In genomic region chrX:153967536-153968214, GRCh38 we compare ENCODE assay signal across 8 cellular contexts. TPM values are rescaled to one million over a fixed set of nuclear protein-coding genes. Genes with fewer than 3 reads are reported as not detected.
A peak's percentile ranks its signal among the peaks of the same experiment; 100 is the strongest.
DNase-seq lines count a peak whose midpoint lies in the region; ATAC-seq and TF ChIP-seq lines count a peak whose summit lies in the region.

No MANE protein-coding gene starts in this region.

- 63% methylated on average over 13 of the region's 16 CpGs; no CpG with 5 or more reads in 1 of the 2 donors for WGBS in gastroesophageal sphincter (ENCODE audit: low coverage in 1 of 2), 2 donors

- H3K4me3 Mint-ChIP-seq in T-helper 2 cell treated with Interferon-gamma antibody and Interleukin-4, amounts not matched to agents 5 μg/mL and 100 μg/mL, for 36 hours = peak overlapping the region; percentile 100

- ATAC-seq in gastroesophageal sphincter (no peak), HG03280 (IDR thresholded peaks at IDR 0.05; ENCODE audit: unreplicated experiment) (no peak), GM18517 (IDR thresholded peaks at IDR 0.05; ENCODE audit: unreplicated experiment) (no peak)

- peak overlapping the region; percentile 90 for H3K27ac Mint-ChIP-seq in T-helper 2 cell treated with Interferon-gamma antibody and Interleukin-4, amounts not matched to agents 5 μg/mL and 100 μg/mL, for 36 hours

- H3K4me1 Mint-ChIP-seq in T-helper 2 cell treated with Interferon-gamma antibody and Interleukin-4, amounts not matched to agents 5 μg/mL and 100 μg/mL, for 36 hours (ENCODE audit: low read depth) = peaks cover 15% of the 10 kb centered on the region

- H3K27me3 Mint-ChIP-seq in T-helper 2 cell treated with Interferon-gamma antibody and Interleukin-4, amounts not matched to agents 5 μg/mL and 100 μg/mL, for 36 hours (ENCODE audit: low read depth) = no peaks in the 10 kb centered on the region

- no peaks in the 10 kb centered on the region for H3K9me3 Mint-ChIP-seq in T-helper 2 cell treated with Interferon-gamma antibody and Interleukin-4, amounts not matched to agents 5 μg/mL and 100 μg/mL, for 36 hours

- no peak for TF ChIP-seq EP300 in gastroesophageal sphincter (IDR thresholded peaks at IDR 0.05)

- H3K27ac ChIP-seq in gastroesophageal sphincter = peak overlapping the region in 3 of 4 donors; percentile 97 to 99 (median 99)
- peak overlapping the region; percentile 98 for H3K27ac ChIP-seq in substantia nigra (ENCODE audit: low read depth, low read length, poor library complexity, severe bottlenecking)

- H3K27me3 ChIP-seq in gastroesophageal sphincter = no peaks in the 10 kb centered on the region

- H3K4me3 ChIP-seq in gastroesophageal sphincter = peak overlapping the region in 1 of 2 donors; percentile 76

- H3K4me1 ChIP-seq in gastroesophageal sphincter = peaks cover 2 to 58% (median 34%) of the 10 kb centered on the region in 3 donors

- TF ChIP-seq CTCF in gastroesophageal sphincter (IDR thresholded peaks at IDR 0.05) = no peak

- H3K36me3 ChIP-seq in gastroesophageal sphincter = peaks cover 0 to 17% of the 10 kb centered on the region in 2 donors

- H3K36me3 Mint-ChIP-seq in T-helper 2 cell treated with Interferon-gamma antibody and Interleukin-4, amounts not matched to agents 5 μg/mL and 100 μg/mL, for 36 hours (ENCODE audit: low read depth) = peaks cover 29% of the 10 kb centered on the region

- H3K9me3 ChIP-seq in gastroesophageal sphincter = no peaks in the 10 kb centered on the region

- peak; percentile 49 for DNase-seq in activated CD4-positive, alpha-beta T cell treated with anti-CD3 and anti-CD28 coated beads for 48 hours
- DNase-seq in activated CD4-positive, alpha-beta T cell treated with anti-CD3 and anti-CD28 coated beads for 1 hour = no peak
- DNase-seq in T-helper 2 cell treated with Interferon-gamma antibody and Interleukin-4, amounts not matched to agents 5 μg/mL and 100 μg/mL, for 36 hours (ENCODE audit: low spot score) = no peak
- DNase-seq in substantia nigra (lab: John Stamatoyannopoulos, UW) = no peak
- DNase-seq in NCI-H1436 treated with DMSO at 0.1 percent for 48 hours (lab: John Stamatoyannopoulos, UW) = no peak

- no peak for TF ChIP-seq POLR2A in gastroesophageal sphincter (IDR thresholded peaks at IDR 0.05)

RNA-seq across cellular contexts. Expression of gene HCFC1, which starts 3.9 kb away (rescaled TPM):
- total RNA-seq in gastroesophageal sphincter = 10 to 100 TPM; 32.9 to 94.4 (median 43.1) TPM

RNA-seq across cellular contexts. Expression of gene TMEM187, which starts 4.9 kb away (rescaled TPM):
- total RNA-seq in gastroesophageal sphincter = 1 to 10 TPM; 1.5 to 9.5 (median 5.4) TPM

RNA-seq across cellular contexts. Expression of gene RENBP, which starts 23.2 kb away (rescaled TPM):
- total RNA-seq in gastroesophageal sphincter = 10 to 100 TPM in 3 of 4 donors, 1 to 10 TPM in 1; 8.1 to 15.0 (median 12.5) TPM

RNA-seq across cellular contexts. Expression of gene NAA10, which starts 32.8 kb away (rescaled TPM):
- total RNA-seq in gastroesophageal sphincter = 100 to 1,000 TPM in 1 of 4 donors, 10 to 100 TPM in 3; 68.3 to 103 (median 89.2) TPM

RNA-seq across cellular contexts. Expression of gene ARHGAP4, which starts 41.6 kb away (rescaled TPM):
- total RNA-seq in gastroesophageal sphincter = 10 to 100 TPM; 10.9 to 26.0 (median 18.1) TPM
